ENCODE assay signal across 25 cellular contexts in the genomic region with DNA sequence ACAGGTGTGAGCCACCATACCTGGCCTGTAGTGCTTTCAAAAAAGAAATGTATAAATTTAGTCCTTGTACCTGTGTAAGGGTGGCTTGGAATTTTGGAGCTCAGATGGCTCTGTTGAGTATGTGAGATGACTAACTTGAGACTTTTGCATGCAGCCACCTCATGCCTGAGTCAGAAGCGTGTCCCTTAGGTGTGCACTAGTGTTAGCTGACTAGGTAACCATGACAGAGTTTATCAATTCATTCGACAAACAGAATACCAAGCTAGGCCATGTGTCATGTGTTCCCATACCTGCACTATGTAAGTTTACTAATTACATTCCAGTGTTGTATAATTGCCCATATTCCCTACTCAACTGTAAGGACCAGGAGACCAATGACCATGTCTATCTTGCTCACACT.
"Had no signal": no experiment of that assay in that cellular context is flagged by ENCODE, and none has a peak within 500 bp of the region (broad histone marks: within the 10 kb centered on the region; RNA-seq: fewer than 3 reads in every experiment).

No MANE protein-coding gene starts in this region.

- DNase-seq: activated CD4-positive, alpha-beta T cell treated with anti-CD3 and anti-CD28 coated beads for 4 hours; activated CD8-positive, alpha-beta memory T cell treated with anti-CD3 and anti-CD28 coated beads, Interleukin-2, amount 50 U/mL, for 4 hours; activated CD8-positive, alpha-beta T cell treated with anti-CD3 and anti-CD28 coated beads for 36 hours; activated naive CD4-positive, alpha-beta T cell treated with anti-CD3 and anti-CD28 coated beads, Interleukin-2, amount 50 U/mL, for 16 hours; activated naive CD8-positive, alpha-beta T cell treated with anti-CD3 and anti-CD28 coated beads, Interleukin-2, amount 10 ng/mL, durations not matched to agents 7 days and 5 days; adrenal gland; anterior cingulate cortex; caudate nucleus; MM.1S; NCI-H1105; NCI-H1436; NCI-H1694 treated with DMSO at 0.1 percent for 48 hours; NCI-H2029 treated with DMSO at 0.1 percent for 48 hours; NCI-H345; NCI-H510A; NCI-H526 treated with DMSO at 0.1 percent for 48 hours; NCI-H82; RPMI8226; SK-N-SH; T-helper 1 cell; WERI-Rb-1 had no signal

- H3K27me3 ChIP-seq: adrenal gland had no signal

- H3K27ac ChIP-seq: adrenal gland, KMS-11, WERI-Rb-1 had no signal

- H3K9me3 Mint-ChIP-seq: activated CD8-positive, alpha-beta T cell treated with anti-CD3 and anti-CD28 coated beads for 36 hours; activated naive CD8-positive, alpha-beta T cell treated with anti-CD3 and anti-CD28 coated beads, Interleukin-2, amount 10 ng/mL, durations not matched to agents 7 days and 5 days; activated T-cell treated with anti-CD3 and anti-CD28 coated beads, Interleukin-2, amount 50 U/mL, for 72 hours had no signal

- H3K27ac Mint-ChIP-seq: activated CD8-positive, alpha-beta T cell treated with anti-CD3 and anti-CD28 coated beads for 36 hours; activated naive CD8-positive, alpha-beta T cell treated with anti-CD3 and anti-CD28 coated beads, Interleukin-2, amount 10 ng/mL, durations not matched to agents 7 days and 5 days; activated T-cell treated with anti-CD3 and anti-CD28 coated beads, Interleukin-2, amount 50 U/mL, for 72 hours had no signal

- H3K4me3 Mint-ChIP-seq: activated CD8-positive, alpha-beta T cell treated with anti-CD3 and anti-CD28 coated beads for 36 hours; activated naive CD8-positive, alpha-beta T cell treated with anti-CD3 and anti-CD28 coated beads, Interleukin-2, amount 10 ng/mL, durations not matched to agents 7 days and 5 days; activated T-cell treated with anti-CD3 and anti-CD28 coated beads, Interleukin-2, amount 50 U/mL, for 72 hours had no signal

- H3K4me2 ChIP-seq: KMS-11, SK-N-SH had no signal

- H3K9ac ChIP-seq: KMS-11, SK-N-SH had no signal

- ATAC-seq: activated CD8-positive, alpha-beta T cell treated with anti-CD3 and anti-CD28 coated beads for 36 hours; activated T-cell treated with anti-CD3 and anti-CD28 coated beads, Interleukin-2, amount 50 U/mL, for 72 hours; Panc1; Right ventricle myocardium inferior had no signal

- H3K4me3 ChIP-seq: adrenal gland had no signal

- H3K36me3 Mint-ChIP-seq: activated naive CD8-positive, alpha-beta T cell treated with anti-CD3 and anti-CD28 coated beads, Interleukin-2, amount 10 ng/mL, durations not matched to agents 7 days and 5 days had no signal

- H3K9me3 ChIP-seq: adrenal gland, SK-N-SH had no signal

- H3K27me3 Mint-ChIP-seq: activated CD8-positive, alpha-beta T cell treated with anti-CD3 and anti-CD28 coated beads for 36 hours had no signal

- H3K36me3 ChIP-seq: adrenal gland had no signal
